23 cellular contexts compared by ENCODE assay signal in the genomic region with DNA sequence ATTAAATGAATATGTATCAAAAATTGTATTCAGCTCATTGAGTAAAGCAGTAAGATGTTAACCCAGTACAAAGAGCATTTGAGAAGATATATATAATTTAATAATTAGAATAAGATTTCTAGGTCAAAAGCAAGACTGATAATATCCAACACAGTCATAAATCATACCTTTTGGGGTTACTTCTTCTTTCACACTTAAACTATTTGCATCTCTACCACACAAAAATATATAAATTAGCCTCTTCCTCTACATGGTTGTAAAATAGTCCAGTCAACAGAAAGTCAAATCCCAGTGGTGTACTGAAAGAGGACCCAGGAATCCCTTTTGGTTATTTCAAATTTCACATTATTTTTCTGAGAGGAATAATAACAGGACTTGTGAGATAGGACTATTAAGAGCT.
"Had no signal": no experiment of that assay in that cellular context is flagged by ENCODE, and none has a peak within 500 bp of the region (broad histone marks: within the 10 kb centered on the region; RNA-seq: fewer than 3 reads in every experiment).

No MANE protein-coding gene starts in this region.

- ATAC-seq: activated CD4-positive, alpha-beta T cell treated with anti-CD3 and anti-CD28 coated beads for 36 hours; activated CD8-positive, alpha-beta T cell treated with anti-CD3 and anti-CD28 coated beads for 36 hours; activated T-cell treated with anti-CD3 and anti-CD28 coated beads, Interleukin-2, amount 50 U/mL, for 72 hours; T-helper 17 cell had no signal

- H3K27ac Mint-ChIP-seq: activated CD4-positive, alpha-beta T cell treated with anti-CD3 and anti-CD28 coated beads for 36 hours; activated CD8-positive, alpha-beta T cell treated with anti-CD3 and anti-CD28 coated beads for 36 hours; activated naive CD8-positive, alpha-beta T cell treated with anti-CD3 and anti-CD28 coated beads, Interleukin-2, amount 10 ng/mL, durations not matched to agents 7 days and 5 days; activated T-cell treated with anti-CD3 and anti-CD28 coated beads, Interleukin-2, amount 50 U/mL, for 72 hours; activated T-helper 2 cell treated with anti-CD3 and anti-CD28 coated beads, Interferon-gamma antibody, Interleukin-2, Interleukin-4, amounts not matched to agents 10 μg/mL and 5 μg/mL and 100 μg/mL, durations not matched to agents 14 hours and 24 hours and 36 hours; T-helper 17 cell had no signal

- DNase-seq: activated CD4-positive, alpha-beta T cell treated with anti-CD3 and anti-CD28 coated beads for 36 hours; activated CD4-positive, alpha-beta T cell treated with anti-CD3 and anti-CD28 coated beads, Interleukin-2, amount 50 U/mL, for 1 hour; activated CD8-positive, alpha-beta memory T cell treated with anti-CD3 and anti-CD28 coated beads, Interleukin-2, amount 50 U/mL, for 4 hours; activated CD8-positive, alpha-beta T cell treated with anti-CD3 and anti-CD28 coated beads for 36 hours; activated gamma-delta T cell treated with Interleukin-2 at 50 U/mL for 16 hours; activated naive CD4-positive, alpha-beta T cell treated with anti-CD3 and anti-CD28 coated beads, Interleukin-2, amount 50 U/mL, for 16 hours; activated naive CD8-positive, alpha-beta T cell treated with anti-CD3 and anti-CD28 coated beads, Interleukin-2, amount 10 ng/mL, durations not matched to agents 7 days and 5 days; activated T-cell treated with anti-CD3 and anti-CD28 coated beads, Interleukin-2, amount 50 U/mL, for 72 hours; adrenal gland; anterior cingulate cortex; cerebellar nuclear complex; MM.1S; NCI-H1092; NCI-H1417; NCI-H1930; NCI-H2171; NCI-H226; NCI-H526; NCI-H82; SIG-M5; T-helper 17 cell; T-helper 9 cell had no signal

- H3K36me3 Mint-ChIP-seq: activated naive CD8-positive, alpha-beta T cell treated with anti-CD3 and anti-CD28 coated beads, Interleukin-2, amount 10 ng/mL, durations not matched to agents 7 days and 5 days had no signal

- H3K4me1 Mint-ChIP-seq: activated naive CD8-positive, alpha-beta T cell treated with anti-CD3 and anti-CD28 coated beads, Interleukin-2, amount 10 ng/mL, durations not matched to agents 7 days and 5 days; T-helper 17 cell had no signal

- H3K4me3 Mint-ChIP-seq: activated CD4-positive, alpha-beta T cell treated with anti-CD3 and anti-CD28 coated beads for 36 hours; activated CD8-positive, alpha-beta T cell treated with anti-CD3 and anti-CD28 coated beads for 36 hours; activated naive CD8-positive, alpha-beta T cell treated with anti-CD3 and anti-CD28 coated beads, Interleukin-2, amount 10 ng/mL, durations not matched to agents 7 days and 5 days; activated T-cell treated with anti-CD3 and anti-CD28 coated beads, Interleukin-2, amount 50 U/mL, for 72 hours; T-helper 17 cell had no signal
